ENCODE assay signal across 31 cellular contexts in the genomic region with DNA sequence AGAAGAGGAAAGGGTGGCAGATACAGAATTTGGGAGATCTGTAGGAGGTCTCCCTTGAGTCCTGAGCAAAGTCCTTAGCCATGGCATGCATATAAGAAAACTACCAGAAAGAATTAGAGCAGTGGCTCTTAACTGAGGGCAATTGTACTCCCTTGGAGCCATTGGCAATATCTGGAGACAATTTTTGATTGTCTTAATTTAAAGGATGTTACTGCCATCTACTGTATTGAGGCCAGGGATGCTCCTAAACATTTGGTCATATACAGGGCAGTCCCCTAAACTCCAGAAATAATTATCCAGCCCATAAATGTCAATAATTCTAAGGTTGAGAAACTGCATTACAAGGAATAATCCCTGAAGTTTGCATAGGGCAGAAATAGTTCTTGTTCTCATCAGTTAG.
DNase-seq lines count a peak whose midpoint lies in the region; ATAC-seq and TF ChIP-seq lines count a peak whose summit lies in the region.
"Had no signal": no experiment of that assay in that cellular context is flagged by ENCODE, and none has a peak within 500 bp of the region (broad histone marks: within the 10 kb centered on the region; RNA-seq: fewer than 3 reads in every experiment).

No MANE protein-coding gene starts in this region.

- H4K20me1 ChIP-seq in GM23248 (ENCODE audit: insufficient read depth), result no peaks in the 10 kb centered on the region

- ATAC-seq in naive thymus-derived CD4-positive, alpha-beta T cell, result no peak
- ATAC-seq: activated CD4-positive, alpha-beta T cell treated with anti-CD3 and anti-CD28 coated beads for 36 hours; body of pancreas; lower lobe of right lung; mucosa of descending colon had no signal

- H3K27ac Mint-ChIP-seq in naive thymus-derived CD4-positive, alpha-beta T cell, result no peak overlapping the region
- H3K27ac Mint-ChIP-seq: activated CD4-positive, alpha-beta T cell treated with anti-CD3 and anti-CD28 coated beads for 36 hours; IgD-negative memory B cell; nephron had no signal

- H3K79me2 ChIP-seq in GM23248 (ENCODE audit: insufficient read depth), result no peaks in the 10 kb centered on the region

- POLR2A ChIA-PET in naive thymus-derived CD4-positive, alpha-beta T cell (lab: Charles Lee), result no interaction called here

- no peak overlapping the region for H2AFZ ChIP-seq in GM23248

- H3K36me3 Mint-ChIP-seq in naive thymus-derived CD4-positive, alpha-beta T cell, result peaks cover 8 to 77% (median 71%) of the 10 kb centered on the region in 5 donors

- TF ChIP-seq CTCF in VCaP (conservative IDR thresholded peaks at IDR 0.05) (0 out of 2 replicates have a peak, but pooled peaks have one; percentile 15), Peyer's patch (IDR thresholded peaks at IDR 0.05) (no peak)

- CTCF ChIA-PET in naive thymus-derived CD4-positive, alpha-beta T cell (lab: Charles Lee), result no interaction called here

- no peaks in the 10 kb centered on the region for H3K9me3 ChIP-seq in GM23248 (ENCODE audit: low read depth)
- peaks cover 0 to 18% (median 7%) of the 10 kb centered on the region in 3 experiments for H3K9me3 ChIP-seq in naive thymus-derived CD4-positive, alpha-beta T cell (ENCODE audit: control insufficient read depth in 2 of 3, low read length in 3 of 3)
- H3K9me3 ChIP-seq in Peyer's patch, result no peaks in the 10 kb centered on the region
- H3K9me3 ChIP-seq: thyroid gland had no signal

- intact Hi-C loops in naive thymus-derived CD4-positive, alpha-beta T cell (cut with micrococcal nuclease), result no loop called here

- peaks cover 35% of the 10 kb centered on the region for H3K4me1 ChIP-seq in GM23248 (ENCODE audit: insufficient read depth)
- no peaks in the 10 kb centered on the region for H3K4me1 ChIP-seq in naive thymus-derived CD4-positive, alpha-beta T cell (ENCODE audit: control insufficient read depth in 2 of 2, insufficient read depth in 2 of 2, low read length in 2 of 2)
- H3K4me1 ChIP-seq in Peyer's patch, result no peaks in the 10 kb centered on the region
- H3K4me1 ChIP-seq: body of pancreas, lower lobe of right lung, stomach had no signal

- in situ Hi-C loops in GM23248 (cut with MboI), result no loop called here

- no peak overlapping the region for H3K4me3 Mint-ChIP-seq in naive thymus-derived CD4-positive, alpha-beta T cell
- H3K4me3 Mint-ChIP-seq: activated CD4-positive, alpha-beta T cell treated with anti-CD3 and anti-CD28 coated beads for 36 hours; IgD-negative memory B cell; nephron had no signal

- H3K4me1 Mint-ChIP-seq in naive thymus-derived CD4-positive, alpha-beta T cell, result peaks cover 0 to 8% (median 0%) of the 10 kb centered on the region in 7 donors
- H3K4me1 Mint-ChIP-seq: IgD-negative memory B cell, nephron had no signal

- H3K27me3 ChIP-seq in GM23248 (replicated peaks; ENCODE audit: insufficient read depth) (no peaks in the 10 kb centered on the region), Peyer's patch (no peaks in the 10 kb centered on the region)
- H3K27me3 ChIP-seq in naive thymus-derived CD4-positive, alpha-beta T cell (ENCODE audit: control insufficient read depth in 2 of 2, insufficient read depth in 2 of 2, low read length in 2 of 2), result no peaks in the 10 kb centered on the region
- H3K27me3 ChIP-seq: body of pancreas, SJSA1, stomach, thyroid gland had no signal

- no peak overlapping the region for H3K9ac ChIP-seq in GM23248

- H3K9me2 ChIP-seq in GM23248 (ENCODE audit: insufficient read depth), result no peaks in the 10 kb centered on the region

- H3F3A ChIP-seq in GM23248 (ENCODE audit: insufficient read depth), result peaks cover 20% of the 10 kb centered on the region

- H3K4me3 ChIP-seq in GM23248 (no peak overlapping the region), Peyer's patch (no peak overlapping the region)
- H3K4me3 ChIP-seq in naive thymus-derived CD4-positive, alpha-beta T cell (ENCODE audit: low read length), result no peak overlapping the region
- H3K4me3 ChIP-seq: body of pancreas, lower lobe of right lung, mucosa of descending colon, SJSA1, stomach, thyroid gland had no signal

- peak; percentile 17 for DNase-seq in DMS53 (lab: John Stamatoyannopoulos, UW)
- no peak for DNase-seq in DMS53 treated with DMSO at 0.1 percent for 48 hours (lab: John Stamatoyannopoulos, UW; ENCODE audit: unreplicated experiment)
- DNase-seq in GM23248, result peak; percentile 49
- DNase-seq in fibroblast of peridontal ligament (ENCODE audit: extremely low read depth), result peak; percentile 47
- DNase-seq in naive thymus-derived CD4-positive, alpha-beta T cell, result no peak
- DNase-seq in Peyer's patch, result no peak
- DNase-seq in activated CD8-positive, alpha-beta memory T cell treated with anti-CD3 and anti-CD28 coated beads, Interleukin-2, amount 50 U/mL, for 48 hours, result no peak
- DNase-seq: activated CD4-positive, alpha-beta T cell treated with anti-CD3 and anti-CD28 coated beads for 36 hours; activated gamma-delta T cell; activated T-cell treated with anti-CD3 and anti-CD28 coated beads, Interleukin-2, amount 50 U/mL, for 1 hour; body of pancreas; C1 segment of cervical spinal cord; cerebellar nuclear complex; DND-41; effector CD4-positive, alpha-beta T cell; GOT3; lower lobe of right lung; mucosa of descending colon; NCI-H1105; NCI-H187 treated with DMSO at 0.1 percent for 48 hours; NCI-H526; retina; stimulated activated CD4-positive, alpha-beta T cell treated with anti-CD3 and anti-CD28 coated beads, Interleukin-2, amount 100 ng/mL, for 24 hours; stomach; thyroid gland had no signal

- no peak for TF ChIP-seq POLR2A in Peyer's patch (IDR thresholded peaks at IDR 0.05)

- no peaks in the 10 kb centered on the region for H3K36me3 ChIP-seq in GM23248 (ENCODE audit: low read depth)
- H3K36me3 ChIP-seq in naive thymus-derived CD4-positive, alpha-beta T cell (ENCODE audit: control insufficient read depth in 2 of 3, insufficient read depth in 3 of 3, low read length in 3 of 3), result peaks cover 0 to 17% (median 0%) of the 10 kb centered on the region in 3 experiments
- no peaks in the 10 kb centered on the region for H3K36me3 ChIP-seq in Peyer's patch
- H3K36me3 ChIP-seq: lower lobe of right lung, SJSA1, thyroid gland had no signal

- H3K27me3 Mint-ChIP-seq in naive thymus-derived CD4-positive, alpha-beta T cell, result no peaks in the 10 kb centered on the region
- H3K27me3 Mint-ChIP-seq: activated CD4-positive, alpha-beta T cell treated with anti-CD3 and anti-CD28 coated beads for 36 hours; IgD-negative memory B cell had no signal

- H3K9me3 Mint-ChIP-seq in naive thymus-derived CD4-positive, alpha-beta T cell, result peaks cover 3 to 54% (median 21%) of the 10 kb centered on the region in 11 donors

- no peak overlapping the region for H3K4me2 ChIP-seq in GM23248 (ENCODE audit: unreplicated experiment)

- H3K27ac ChIP-seq in GM23248 (no peak overlapping the region), VCaP (no peak overlapping the region), Peyer's patch (no peak overlapping the region)
- H3K27ac ChIP-seq in naive thymus-derived CD4-positive, alpha-beta T cell (ENCODE audit: low read depth, low read length), result no peak overlapping the region
- H3K27ac ChIP-seq: 22Rv1, body of pancreas, epithelial cell of prostate, lower lobe of right lung, SJSA1, stomach, thyroid gland had no signal

Comparison
In these comparisons a context has a peak if more than half of its experiments do, and no peak if none do; other contexts are left out.
1. DNase-seq: peak in DMS53 (single experiment), GM23248 (single experiment) and fibroblast of peridontal ligament (single experiment); none in DMS53 treated with DMSO at 0.1 percent for 48 hours (single experiment), naive thymus-derived CD4-positive, alpha-beta T cell (0 of 9), Peyer's patch (0 of 3) and activated CD8-positive, alpha-beta memory T cell treated with anti-CD3 and anti-CD28 coated beads, Interleukin-2, amount 50 U/mL, for 48 hours (single experiment).